In the genomic region with DNA sequence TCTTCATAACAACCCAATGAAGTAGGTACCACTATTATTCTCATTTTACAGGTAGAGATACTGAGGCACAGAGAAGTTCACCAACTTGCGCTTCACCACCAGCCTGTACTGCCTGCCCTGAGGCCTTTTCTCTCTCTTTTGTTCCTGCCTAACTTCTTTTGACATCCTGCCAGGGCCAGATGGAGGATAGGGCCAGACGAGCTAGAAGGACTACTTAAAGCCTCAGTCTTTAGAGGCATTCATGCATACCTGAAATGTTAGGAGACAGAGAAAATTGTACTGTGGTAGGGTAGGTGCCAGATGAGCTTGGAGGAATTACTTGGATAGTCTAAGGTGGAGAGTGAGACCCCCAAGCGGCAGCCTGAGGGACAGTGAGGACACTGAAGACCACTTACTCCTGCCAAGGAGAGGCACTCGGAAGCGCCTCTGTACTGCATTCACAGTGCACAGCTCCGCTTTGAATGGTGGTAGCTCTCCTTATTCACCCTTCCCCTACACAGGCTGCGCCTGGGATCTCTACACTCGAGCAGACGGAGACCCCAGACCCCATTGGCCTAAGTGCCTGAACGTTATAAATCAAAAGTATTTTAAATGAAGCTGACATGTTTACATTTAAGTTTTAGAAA, we compare ENCODE assay signal across 18 cellular contexts. TPM values are rescaled to one million over a fixed set of nuclear protein-coding genes. Genes with fewer than 3 reads are reported as not detected.
DNase-seq lines count a peak whose midpoint lies in the region; TF ChIP-seq lines count a peak whose summit lies in the region.
"Had no signal": no experiment of that assay in that cellular context is flagged by ENCODE, and none has a peak within 500 bp of the region (broad histone marks: within the 10 kb centered on the region; RNA-seq: fewer than 3 reads in every experiment).

No MANE protein-coding gene starts in this region.

- peak; percentile 41 for DNase-seq in ELF-1 (ENCODE audit: low read depth, low spot score)
- peak; percentile 40 for DNase-seq in NCI-H345 (lab: John Stamatoyannopoulos, UW)
- peak; percentile 15 for DNase-seq in cerebellum (ENCODE audit: low spot score)
- peak; percentile 38 for DNase-seq in posterior vena cava (ENCODE audit: low spot score)
- no peak for DNase-seq in HFFc6
- no peak for DNase-seq in GF-D8 (lab: John Stamatoyannopoulos, UW)
- no peak for DNase-seq in DMS53 (lab: John Stamatoyannopoulos, UW)
- DNase-seq: activated CD4-positive, alpha-beta T cell treated with anti-CD3 and anti-CD28 coated beads, Interleukin-2, amount 10 ng/mL, durations not matched to agents 24 days and 14 days; activated naive CD4-positive, alpha-beta T cell; central memory CD4-positive, alpha-beta T cell; NCI-H1930; sigmoid colon had no signal

- peaks cover 4% of the 10 kb centered on the region; the same call in 1 of the 2 replicates for H3K36me3 Mint-ChIP-seq in HFFc6 (ENCODE audit: low read depth)
- H3K36me3 Mint-ChIP-seq: CD8-positive, alpha-beta memory T cell; naive thymus-derived CD4-positive, alpha-beta T cell had no signal

- H3K9me3 Mint-ChIP-seq in HFFc6 = no peaks in the 10 kb centered on the region
- H3K9me3 Mint-ChIP-seq: activated CD4-positive, alpha-beta T cell treated with anti-CD3 and anti-CD28 coated beads, Interleukin-2, amount 10 ng/mL, durations not matched to agents 24 days and 14 days; CD8-positive, alpha-beta memory T cell; naive thymus-derived CD4-positive, alpha-beta T cell; T-helper 1 cell treated with Interleukin-12 subunit alpha and Interleukin-12 subunit beta and Interleukin-4 antibody, amounts not matched to agents 30 μg/mL and 1 μg/mL, for 36 hours had no signal

- TF ChIP-seq CTCF in HFFc6 (IDR thresholded peaks at IDR 0.05) = no peak

- H3K4me1 Mint-ChIP-seq in HFFc6 (ENCODE audit: low read depth) = peaks cover 3% of the 10 kb centered on the region
- H3K4me1 Mint-ChIP-seq: CD8-positive, alpha-beta memory T cell had no signal

- H3K4me3 Mint-ChIP-seq in HFFc6 = no peak overlapping the region
- H3K4me3 Mint-ChIP-seq: activated CD4-positive, alpha-beta T cell treated with anti-CD3 and anti-CD28 coated beads, Interleukin-2, amount 10 ng/mL, durations not matched to agents 24 days and 14 days; CD8-positive, alpha-beta memory T cell; naive thymus-derived CD4-positive, alpha-beta T cell; T-helper 1 cell treated with Interleukin-12 subunit alpha and Interleukin-12 subunit beta and Interleukin-4 antibody, amounts not matched to agents 30 μg/mL and 1 μg/mL, for 36 hours had no signal

- no peak overlapping the region for H3K27ac Mint-ChIP-seq in HFFc6
- H3K27ac Mint-ChIP-seq: activated CD4-positive, alpha-beta T cell treated with anti-CD3 and anti-CD28 coated beads, Interleukin-2, amount 10 ng/mL, durations not matched to agents 24 days and 14 days; naive thymus-derived CD4-positive, alpha-beta T cell; T-helper 1 cell treated with Interleukin-12 subunit alpha and Interleukin-12 subunit beta and Interleukin-4 antibody, amounts not matched to agents 30 μg/mL and 1 μg/mL, for 36 hours had no signal

- intact Hi-C loops in posterior vena cava (cut with DNase I) = no loop called here

- H3K27me3 Mint-ChIP-seq in HFFc6 (ENCODE audit: insufficient read depth) = peaks cover 6% of the 10 kb centered on the region
- H3K27me3 Mint-ChIP-seq: activated CD4-positive, alpha-beta T cell treated with anti-CD3 and anti-CD28 coated beads, Interleukin-2, amount 10 ng/mL, durations not matched to agents 24 days and 14 days had no signal

RNA-seq across cellular contexts. Expression of a gene that starts 6.2 kb away (rescaled TPM):
- total RNA-seq in cerebellum (not detected), posterior vena cava (1 to 10 TPM in 1 of 2 donors, not detected in 1; 1.8 TPM)
- total RNA-seq in HFFc6 (2021; fragmentation: NEBNext Ultra II Directional; extraction: Animal tissue kit (Norgen Biotek cat#: 25700)) = not detected
- total RNA-seq: activated CD4-positive, alpha-beta T cell treated with anti-CD3 and anti-CD28 coated beads, Interleukin-2, amount 10 ng/mL, durations not matched to agents 24 days and 14 days; CD8-positive, alpha-beta memory T cell; epithelial cell of proximal tubule; H1; sigmoid colon had no signal

RNA-seq across cellular contexts. Expression of a gene that starts 13.0 kb away (rescaled TPM):
- total RNA-seq in cerebellum (not detected), posterior vena cava (not detected)
- total RNA-seq in HFFc6 (2021; fragmentation: NEBNext Ultra II Directional; extraction: Animal tissue kit (Norgen Biotek cat#: 25700)) = not detected
- total RNA-seq: activated CD4-positive, alpha-beta T cell treated with anti-CD3 and anti-CD28 coated beads, Interleukin-2, amount 10 ng/mL, durations not matched to agents 24 days and 14 days; CD8-positive, alpha-beta memory T cell; epithelial cell of proximal tubule; H1; heart left ventricle; naive thymus-derived CD4-positive, alpha-beta T cell; sigmoid colon had no signal

Comparison
In these comparisons a context has a peak if more than half of its experiments do, and no peak if none do; other contexts are left out.
1. DNase-seq: peak in ELF-1 (single experiment), NCI-H345 (single experiment), cerebellum (single experiment) and posterior vena cava (single experiment); none in HFFc6 (single experiment), GF-D8 (single experiment) and DMS53 (single experiment).